2 cellular contexts compared by ENCODE assay signal in genomic region chr19:5074830-5075394, GRCh38.
TF ChIP-seq lines count a peak whose summit lies in the region.

No MANE protein-coding gene starts in this region.

TF ChIP-seq in GM23338, 12 proteins besides CTCF, POLR2A, EP300 and RAD21:
- no peak for TF ChIP-seq REST (IDR thresholded peaks at IDR 0.05; ENCODE audit: unreplicated experiment)
- no peak for TF ChIP-seq ETS1 (IDR thresholded peaks at IDR 0.05)
- TF ChIP-seq ZNF462 (CRISPR knock-in tag; IDR thresholded peaks at IDR 0.05): no peak

TF ChIP-seq in IMR-90, 13 proteins besides CTCF, POLR2A, EP300 and RAD21 (continued from another document):
- no peak for TF ChIP-seq SMC3 (IDR thresholded peaks at IDR 0.05; ENCODE audit: low read depth, low read length)
- no peak for TF ChIP-seq RCOR1 (IDR thresholded peaks at IDR 0.05; ENCODE audit: insufficient replicate concordance, low read length)
- TF ChIP-seq CHD1 (IDR thresholded peaks at IDR 0.05; ENCODE audit: low read depth, low read length): no peak
- TF ChIP-seq USF2 (IDR thresholded peaks at IDR 0.05; ENCODE audit: low read depth, low read length): no peak
- TF ChIP-seq MAFK (IDR thresholded peaks at IDR 0.05; ENCODE audit: low read depth, low read length): no peak
- TF ChIP-seq CEBPB (IDR thresholded peaks at IDR 0.05; ENCODE audit: low read depth, low read length): no peak
- TF ChIP-seq BHLHE40 (IDR thresholded peaks at IDR 0.05; ENCODE audit: low read depth, low read length): no peak
- no peak for TF ChIP-seq FOS (IDR thresholded peaks at IDR 0.05; ENCODE audit: low read depth, low read length)
- TF ChIP-seq NFE2L2 (IDR thresholded peaks at IDR 0.05; ENCODE audit: low read depth, low read length): no peak
